Comparison of ENCODE assay signal across 8 cellular contexts in the genomic region with DNA sequence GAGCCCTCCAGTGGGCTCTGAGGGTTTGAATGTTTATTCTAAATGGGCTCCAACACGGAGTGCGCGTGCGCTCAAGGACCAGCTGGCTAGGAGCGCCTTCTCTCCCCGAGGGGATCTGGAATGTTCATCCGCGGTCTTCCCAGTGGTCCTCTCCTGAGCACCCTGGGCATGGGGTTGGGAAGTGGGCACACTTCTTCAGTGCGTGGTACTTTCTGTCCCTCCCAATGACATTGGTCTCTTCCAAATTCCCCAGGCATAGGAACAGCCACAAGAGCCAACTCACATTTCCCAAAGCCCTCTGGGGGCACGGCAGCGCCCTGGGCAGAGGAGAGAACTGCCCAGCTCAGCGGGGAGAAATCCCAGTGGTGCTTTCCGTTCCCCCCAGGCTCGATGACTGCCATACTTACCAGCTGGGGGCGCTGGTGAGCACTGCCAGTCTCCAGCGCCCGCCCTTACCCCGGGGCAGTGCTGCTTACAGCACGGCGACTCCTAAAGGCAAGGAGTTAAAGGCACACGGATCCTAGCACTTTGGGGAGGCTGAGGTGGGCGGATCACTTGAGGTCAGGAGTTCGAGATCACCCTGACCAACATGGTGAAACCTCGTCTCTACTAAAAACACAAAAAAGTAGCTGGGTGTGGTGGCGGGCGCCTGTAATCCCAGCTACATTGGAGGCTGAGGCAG. TPM values are rescaled to one million over a fixed set of nuclear protein-coding genes. Genes with fewer than 3 reads are reported as not detected.
DNase-seq lines count a peak whose midpoint lies in the region; ATAC-seq and TF ChIP-seq lines count a peak whose summit lies in the region.

No MANE protein-coding gene starts in this region.

- H3K4me1 Mint-ChIP-seq in activated T-cell treated with anti-CD3 and anti-CD28 coated beads, Interleukin-2, amount 50 U/mL, for 4 hours (ENCODE audit: low read depth) = peaks cover 15% of the 10 kb centered on the region
- H3K4me1 Mint-ChIP-seq in naive thymus-derived CD8-positive, alpha-beta T cell = peaks cover 5 to 17% (median 14%) of the 10 kb centered on the region in 4 donors

- H3K36me3 ChIP-seq in GM06990 (ENCODE audit: control insufficient read depth, insufficient read depth, low read length) = no peaks in the 10 kb centered on the region

- H3K9me3 Mint-ChIP-seq in activated T-cell treated with anti-CD3 and anti-CD28 coated beads, Interleukin-2, amount 50 U/mL, for 4 hours = no peaks in the 10 kb centered on the region
- H3K9me3 Mint-ChIP-seq in naive thymus-derived CD8-positive, alpha-beta T cell = no peaks in the 10 kb centered on the region

- H3K36me3 Mint-ChIP-seq in activated T-cell treated with anti-CD3 and anti-CD28 coated beads, Interleukin-2, amount 50 U/mL, for 4 hours (ENCODE audit: insufficient read depth) = no peaks in the 10 kb centered on the region
- no peaks in the 10 kb centered on the region for H3K36me3 Mint-ChIP-seq in naive thymus-derived CD8-positive, alpha-beta T cell

- peak; percentile 71 for TF ChIP-seq CTCF in GM06990 (IDR thresholded peaks at IDR 0.05; ENCODE audit: insufficient read depth, low read length, poor library complexity, severe bottlenecking)

- peak overlapping the region; percentile 53 for H3K4me3 Mint-ChIP-seq in activated T-cell treated with anti-CD3 and anti-CD28 coated beads, Interleukin-2, amount 50 U/mL, for 4 hours
- peak overlapping the region; percentile 68 to 81 (median 78) for H3K4me3 Mint-ChIP-seq in naive thymus-derived CD8-positive, alpha-beta T cell

- peak; percentile 89 to 93 for ATAC-seq in activated T-cell treated with anti-CD3 and anti-CD28 coated beads, Interleukin-2, amount 50 U/mL, for 4 hours
- peak; percentile 87 to 95 for ATAC-seq in naive thymus-derived CD8-positive, alpha-beta T cell

- H3K27me3 Mint-ChIP-seq in activated T-cell treated with anti-CD3 and anti-CD28 coated beads, Interleukin-2, amount 50 U/mL, for 4 hours (ENCODE audit: low read depth) = peaks cover 26% of the 10 kb centered on the region
- peaks cover 0 to 22% (median 10%) of the 10 kb centered on the region in 5 donors for H3K27me3 Mint-ChIP-seq in naive thymus-derived CD8-positive, alpha-beta T cell

- POLR2A ChIA-PET in naive thymus-derived CD8-positive, alpha-beta T cell (lab: Charles Lee) = interaction anchor here (1.0 to 1.2 kb wide), 2 partner anchors 15 to 118 kb away, joined by 3 to 4 read pairs; partner anchors contain the start of genes SURF1 and SURF2

- H3K4me3 ChIP-seq in GM06990 (replicated peaks; ENCODE audit: low read depth, low read length) = no peak overlapping the region

- no peaks in the 10 kb centered on the region for H3K27me3 ChIP-seq in GM06990 (replicated peaks; ENCODE audit: control insufficient read depth, insufficient read depth, low read length)

- H3K27ac Mint-ChIP-seq in naive thymus-derived CD8-positive, alpha-beta T cell = peak overlapping the region in 6 of 10 donors; percentile 22 to 68 (median 50)

- DNase-seq in GM06990 (ENCODE audit: extremely low read depth, insufficient read length) = peak; percentile 42
- peak; percentile 25 for DNase-seq in NOMO-1 treated with dmso at 0.1 percent for 144 hours (lab: John Stamatoyannopoulos, UW; ENCODE audit: unreplicated experiment)
- peak; percentile 53 for DNase-seq in activated T-cell treated with anti-CD3 and anti-CD28 coated beads, Interleukin-2, amount 50 U/mL, for 4 hours
- peak; percentile 15 for DNase-seq in fibroblast of peridontal ligament (ENCODE audit: extremely low read depth)
- DNase-seq in naive thymus-derived CD8-positive, alpha-beta T cell = peak; percentile 41 to 84 (median 68)
- DNase-seq in stimulated activated naive CD4-positive, alpha-beta T cell (lab: John Stamatoyannopoulos, UW) = peak; percentile 28 to 67 (median 47)
- no peak for DNase-seq in DMS79 (lab: John Stamatoyannopoulos, UW)
- DNase-seq in GOT3 (lab: John Stamatoyannopoulos, UW) = no peak

RNA-seq across cellular contexts. Expression of gene OBP2B, which starts 29.9 kb away (rescaled TPM):
- not detected for total RNA-seq in activated T-cell treated with anti-CD3 and anti-CD28 coated beads, Interleukin-2, amount 50 U/mL, for 4 hours
- total RNA-seq in naive thymus-derived CD8-positive, alpha-beta T cell = not detected
- polyA plus RNA-seq in naive thymus-derived CD8-positive, alpha-beta T cell = not detected

RNA-seq across cellular contexts. Expression of gene ABO, which starts 36.0 kb away (rescaled TPM):
- under 1 TPM in 1 of 3 donors, not detected in 2; 0.08 TPM for total RNA-seq in activated T-cell treated with anti-CD3 and anti-CD28 coated beads, Interleukin-2, amount 50 U/mL, for 4 hours
- not detected for total RNA-seq in naive thymus-derived CD8-positive, alpha-beta T cell
- not detected for polyA plus RNA-seq in naive thymus-derived CD8-positive, alpha-beta T cell

Comparison
In these comparisons a context has a peak if more than half of its experiments do, and no peak if none do; other contexts are left out.
1. DNase-seq: peak in GM06990 (single experiment), NOMO-1 treated with dmso at 0.1 percent for 144 hours (single experiment), activated T-cell treated with anti-CD3 and anti-CD28 coated beads, Interleukin-2, amount 50 U/mL, for 4 hours (single experiment), fibroblast of peridontal ligament (single experiment), naive thymus-derived CD8-positive, alpha-beta T cell (10 of 10) and stimulated activated naive CD4-positive, alpha-beta T cell (6 of 6); none in DMS79 (single experiment) and GOT3 (single experiment).